In genomic region chr1:110697606-110698005, GRCh38 we compare ENCODE assay signal across 38 cellular contexts. TPM values are rescaled to one million over a fixed set of nuclear protein-coding genes. Genes with fewer than 3 reads are reported as not detected.
"Had no signal": no experiment of that assay in that cellular context is flagged by ENCODE, and none has a peak within 500 bp of the region (broad histone marks: within the 10 kb centered on the region; RNA-seq: fewer than 3 reads in every experiment).

No MANE protein-coding gene starts in this region.

- H3K4me2 ChIP-seq: KMS-11 had no signal

- H3K4me3 ChIP-seq: MG63 had no signal

- H3K27ac ChIP-seq: KMS-11 had no signal

- H3K36me3 ChIP-seq: MG63 had no signal

- DNase-seq: Karpas-422, Kasumi-1, MG63, MM.1S, NCI-H1048, NCI-H1092, NCI-H1092 treated with DMSO at 0.1 percent for 48 hours, NCI-H1105, NCI-H1105 treated with DMSO at 0.1 percent for 48 hours, NCI-H1417 treated with DMSO at 0.1 percent for 48 hours, NCI-H1436, NCI-H1436 treated with DMSO at 0.1 percent for 48 hours, NCI-H146, NCI-H1694, NCI-H1694 treated with DMSO at 0.1 percent for 48 hours, NCI-H187, NCI-H187 treated with DMSO at 0.1 percent for 48 hours, NCI-H1930, NCI-H2029, NCI-H2029 treated with DMSO at 0.1 percent for 48 hours, NCI-H2081, NCI-H2081 treated with DMSO at 0.1 percent for 48 hours, NCI-H2107, NCI-H2171, NCI-H2171 treated with DMSO at 0.1 percent for 48 hours, NCI-H2227 treated with DMSO at 0.1 percent for 48 hours, NCI-H226, NCI-H345, NCI-H446, NCI-H446 treated with DMSO at 0.1 percent for 48 hours, NCI-H510A, NCI-H510A treated with DMSO at 0.1 percent for 48 hours, NCI-H524 had no signal

- H3K9ac ChIP-seq: KMS-11 had no signal

RNA-seq across cellular contexts. Expression of gene KCNA3, which starts 22.9 kb away (rescaled TPM):
- total RNA-seq: LHCN-M2, M059J, MCF 10A, NCI-H460 had no signal
